In the genomic region with DNA sequence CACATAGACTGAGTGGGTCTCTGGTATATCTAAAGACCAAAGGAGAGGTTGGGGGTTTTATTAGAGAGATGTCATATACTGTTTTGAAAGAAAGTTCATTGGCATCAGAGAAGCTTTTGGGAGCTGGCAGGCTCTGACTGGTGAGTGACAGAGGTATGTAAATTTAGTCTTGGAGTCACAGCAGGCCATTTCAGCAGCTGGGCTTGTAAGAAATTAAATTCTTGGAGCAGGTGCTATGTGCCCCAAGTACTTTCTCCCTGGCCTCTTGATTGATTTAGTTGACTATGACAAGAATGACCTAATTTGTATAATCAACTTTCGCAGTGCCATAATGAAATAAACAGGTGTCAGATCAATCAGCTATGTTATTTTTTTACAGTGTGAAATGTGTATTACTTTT, we compare ENCODE assay signal across 22 cellular contexts.
"Had no signal": no experiment of that assay in that cellular context is flagged by ENCODE, and none has a peak within 500 bp of the region (broad histone marks: within the 10 kb centered on the region; RNA-seq: fewer than 3 reads in every experiment).

No MANE protein-coding gene starts in this region.

- H3K9me3 ChIP-seq: heart left ventricle, ovary, tibial artery, upper lobe of left lung, uterus had no signal

- H3K4me1 Mint-ChIP-seq: natural killer cell; neural crest cell; stimulated activated memory B cell treated with anti-CD40 and anti-IgM and Interleukin-4, amounts not matched to agents 10 μg/mL and 1 μg/mL and 100 μg/mL, for 72 hours had no signal

- H3K9me3 Mint-ChIP-seq: natural killer cell; neural crest cell; stimulated activated memory B cell treated with anti-CD40 and anti-IgM and Interleukin-4, amounts not matched to agents 10 μg/mL and 1 μg/mL and 100 μg/mL, for 72 hours; stimulated activated naive CD8-positive, alpha-beta T cell treated with anti-CD3 and anti-CD28 coated beads, Interleukin-15, Interleukin-2, amounts not matched to agents 100 ng/mL and 50 ng/mL, for 24 hours had no signal

- H3K4me1 ChIP-seq: heart left ventricle, tibial artery, upper lobe of left lung, uterus had no signal

- FAIRE-seq: endometrium, frontal cortex, islet of Langerhans had no signal

- H3K27me3 Mint-ChIP-seq: stimulated activated memory B cell treated with anti-CD40 and anti-IgM and Interleukin-4, amounts not matched to agents 10 μg/mL and 1 μg/mL and 100 μg/mL, for 72 hours; stimulated activated naive CD8-positive, alpha-beta T cell treated with anti-CD3 and anti-CD28 coated beads, Interleukin-15, Interleukin-2, amounts not matched to agents 100 ng/mL and 50 ng/mL, for 24 hours had no signal

- H3K36me3 Mint-ChIP-seq: natural killer cell had no signal

- H3K4me3 Mint-ChIP-seq: natural killer cell; neural crest cell; stimulated activated memory B cell treated with anti-CD40 and anti-IgM and Interleukin-4, amounts not matched to agents 10 μg/mL and 1 μg/mL and 100 μg/mL, for 72 hours; stimulated activated naive CD8-positive, alpha-beta T cell treated with anti-CD3 and anti-CD28 coated beads, Interleukin-15, Interleukin-2, amounts not matched to agents 100 ng/mL and 50 ng/mL, for 24 hours had no signal

- ATAC-seq: esophagus mucosa; heart left ventricle; natural killer cell; right cardiac atrium; stimulated activated memory B cell treated with anti-CD40 and anti-IgM and Interleukin-4, amounts not matched to agents 10 μg/mL and 1 μg/mL and 100 μg/mL, for 72 hours had no signal

- H3K27ac Mint-ChIP-seq: natural killer cell; stimulated activated memory B cell treated with anti-CD40 and anti-IgM and Interleukin-4, amounts not matched to agents 10 μg/mL and 1 μg/mL and 100 μg/mL, for 72 hours; stimulated activated naive CD8-positive, alpha-beta T cell treated with anti-CD3 and anti-CD28 coated beads, Interleukin-15, Interleukin-2, amounts not matched to agents 100 ng/mL and 50 ng/mL, for 24 hours had no signal

- H3K27ac ChIP-seq: dorsolateral prefrontal cortex, heart left ventricle, ovary, tibial artery, upper lobe of left lung, uterus had no signal

- H3K27me3 ChIP-seq: dorsolateral prefrontal cortex, heart left ventricle, ovary, tibial artery, upper lobe of left lung, uterus had no signal

- H3K36me3 ChIP-seq: ovary, uterus had no signal

- H3K4me3 ChIP-seq: dorsolateral prefrontal cortex, heart left ventricle, ovary, tibial artery, upper lobe of left lung, uterus had no signal

- DNase-seq: cortex of kidney; dorsolateral prefrontal cortex; effector CD8-positive, alpha-beta T cell; heart left ventricle; hippocampal formation; kidney glomerular epithelial cell; mesendoderm; natural killer cell; nucleus accumbens; ovary; right cardiac atrium; stimulated activated CD4-positive, alpha-beta T cell treated with anti-CD3 and anti-CD28 coated beads, Interleukin-4, amount 100 ng/mL, for 24 hours; tibial artery; upper lobe of left lung; uterus had no signal
